ENCODE assay signal across 14 cellular contexts in the genomic region with DNA sequence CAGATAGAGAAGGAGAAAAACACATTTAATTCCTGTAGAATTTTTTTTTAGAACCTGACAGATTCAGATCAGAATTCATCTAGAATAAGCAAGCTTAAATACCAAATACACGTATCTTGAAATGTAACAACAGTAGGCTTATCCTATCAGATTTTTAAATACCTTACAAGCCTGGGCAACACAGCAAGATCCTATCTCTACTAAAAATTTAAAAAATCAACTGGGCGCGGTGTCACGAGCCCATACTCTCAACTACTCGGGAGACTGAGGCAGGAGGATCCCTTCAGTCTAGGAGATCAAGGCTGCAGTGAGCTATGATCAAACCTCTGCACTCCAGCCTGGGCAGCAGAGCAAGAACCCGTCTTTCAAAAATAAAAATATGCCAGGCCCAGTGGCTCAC. TPM values are rescaled to one million over a fixed set of nuclear protein-coding genes. Genes with fewer than 3 reads are reported as not detected.
DNase-seq lines count a peak whose midpoint lies in the region; ATAC-seq and TF ChIP-seq lines count a peak whose summit lies in the region.
"Had no signal": no experiment of that assay in that cellular context is flagged by ENCODE, and none has a peak within 500 bp of the region (broad histone marks: within the 10 kb centered on the region; RNA-seq: fewer than 3 reads in every experiment).

No MANE protein-coding gene starts in this region.

- H2AFZ ChIP-seq in trophoblast cell (ENCODE audit: insufficient read depth, low read length, poor library complexity): no peak overlapping the region

- CTCF ChIA-PET in HEK293 (lab: Yijun Ruan, JAX): interaction anchor here (0.6 to 2.7 kb wide), 4 partner anchors 10 to 49 kb away, joined by 3 to 10 read pairs (median 3); a partner anchor contains a TSS

- no peak overlapping the region for H2BK120ac ChIP-seq in trophoblast cell (ENCODE audit: insufficient read depth, low read length, poor library complexity)

- no peak overlapping the region for H2BK5ac ChIP-seq in trophoblast cell (ENCODE audit: low read depth, low read length, poor library complexity)

- H3K27ac ChIP-seq in HEK293 (ENCODE audit: extremely low read depth, low read depth, low read length) (no peak overlapping the region), trophoblast cell (ENCODE audit: low read depth, low read length) (no peak overlapping the region)

- H2AK5ac ChIP-seq in trophoblast cell (ENCODE audit: low read length): no peak overlapping the region

- H4K8ac ChIP-seq in trophoblast cell (ENCODE audit: low read depth, low read length): no peak overlapping the region

- no peak overlapping the region for H3K4me3 ChIP-seq in HEK293 (ENCODE audit: low read depth, low read length)
- no peak overlapping the region for H3K4me3 ChIP-seq in trophoblast cell (ENCODE audit: low read depth, low read length)

- DNase-seq in islet precursor cell (peak; percentile 30), trophoblast cell (peak; percentile 64 to 84), hypothalamus (lab: John Stamatoyannopoulos, UW) (no peak)
- DNase-seq: C1 segment of cervical spinal cord; Caco-2; CD4-positive, alpha-beta memory T cell; DMS153; DND-41; H9; HFFc6 had no signal

- H3K23ac ChIP-seq in trophoblast cell (ENCODE audit: low read length): no peak overlapping the region

- no peak overlapping the region for H2BK12ac ChIP-seq in trophoblast cell (ENCODE audit: low read length)

- ATAC-seq in HG03196 (IDR thresholded peaks at IDR 0.05; ENCODE audit: unreplicated experiment) (no peak), HG03378 (IDR thresholded peaks at IDR 0.05; ENCODE audit: unreplicated experiment) (no peak)
- ATAC-seq: HCT116 had no signal

- H3K4me2 ChIP-seq in trophoblast cell (ENCODE audit: low read length): no peak overlapping the region

- no peak overlapping the region for H3K18ac ChIP-seq in trophoblast cell (ENCODE audit: low read length)

- no peak overlapping the region for H3K14ac ChIP-seq in trophoblast cell (ENCODE audit: low read length)

- no CpG with 5 or more reads among the region's 6 CpGs for WGBS in trophoblast cell (ENCODE audit: extremely low coverage, insufficient coverage, insufficient read length)

- no peak overlapping the region for H3K9ac ChIP-seq in trophoblast cell (ENCODE audit: low read length)

- no peaks in the 10 kb centered on the region for H3K79me2 ChIP-seq in trophoblast cell (ENCODE audit: control insufficient read depth, insufficient read depth, low read length, poor library complexity)

- TF ChIP-seq CTCF in HEK293 (tag by site-specific recombination; IDR thresholded peaks at IDR 0.05): no peak

- POLR2A ChIA-PET in HEK293 (lab: Yijun Ruan, JAX): interaction anchor here (1.4 kb wide), 1 partner anchor 13 kb away, joined by 8 read pairs; a partner anchor contains a TSS

- H3K4me1 ChIP-seq in HEK293 (ENCODE audit: control insufficient read depth, insufficient read depth, low read length): no peaks in the 10 kb centered on the region
- H3K4me1 ChIP-seq in trophoblast cell (ENCODE audit: control insufficient read depth in 1 of 2, insufficient read depth in 2 of 2, low read length in 2 of 2): no peaks in the 10 kb centered on the region

- no peak overlapping the region for H4K12ac ChIP-seq in trophoblast cell (ENCODE audit: low read depth, low read length)

- no peaks in the 10 kb centered on the region for H3K27me3 ChIP-seq in trophoblast cell (ENCODE audit: insufficient read depth, low read length)

- H4K91ac ChIP-seq in trophoblast cell (ENCODE audit: low read depth, low read length): no peak overlapping the region

- H3K36me3 ChIP-seq in HEK293 (ENCODE audit: control insufficient read depth in 2 of 2, insufficient read depth in 1 of 2, low read length in 2 of 2) (peaks cover 22 to 26% of the 10 kb centered on the region in 2 experiments; a peak in 2 of 3 replicates), trophoblast cell (ENCODE audit: control insufficient read depth in 1 of 2, insufficient read depth in 2 of 2, low read length in 2 of 2) (peaks cover 5 to 15% of the 10 kb centered on the region in 2 experiments)

- no peaks in the 10 kb centered on the region for H3K79me1 ChIP-seq in trophoblast cell (ENCODE audit: low read length)

- H3K4ac ChIP-seq in trophoblast cell (ENCODE audit: low read depth, low read length): peak overlapping the region; percentile 52

- H3K9me3 ChIP-seq in HEK293 (ENCODE audit: control insufficient read depth, insufficient read depth, low read depth, low read length): no peaks in the 10 kb centered on the region
- H3K9me3 ChIP-seq in trophoblast cell (ENCODE audit: insufficient read depth, low read depth, low read length): no peaks in the 10 kb centered on the region
- H3K9me3 ChIP-seq: Caco-2 had no signal

TF ChIP-seq in HEK293, 187 proteins besides CTCF, POLR2A, EP300 and RAD21:
- TF ChIP-seq ZNF660 (tag by site-specific recombination; IDR thresholded peaks at IDR 0.05) (no peak), ZNF292 (tag by site-specific recombination; IDR thresholded peaks at IDR 0.05; ENCODE audit: borderline replicate concordance, low read depth) (no peak), ZNF366 (tag by site-specific recombination; conservative IDR thresholded peaks at IDR 0.05) (no peak), KLF10 (tag by site-specific recombination; IDR thresholded peaks at IDR 0.05) (no peak), ZNF121 (tag by site-specific recombination; IDR thresholded peaks at IDR 0.05) (peak; percentile 64; the same call in 1 of the 2 replicates)

RNA-seq across cellular contexts. Expression of a gene that starts 13.5 kb away (rescaled TPM):
- polyA plus RNA-seq in trophoblast cell (2013): 31.9 and 34.4 TPM in 2 replicates

RNA-seq across cellular contexts. Expression of a gene that starts 13.6 kb away (rescaled TPM):
- 23.8 and 25.0 TPM in 2 replicates for polyA plus RNA-seq in trophoblast cell (2013)

RNA-seq across cellular contexts. Expression of a gene that starts 24.6 kb away (rescaled TPM):
- polyA plus RNA-seq in trophoblast cell (2013): 3.2 and 3.6 TPM in 2 replicates

RNA-seq across cellular contexts. Expression of a gene that starts 35.2 kb away (rescaled TPM):
- 7.5 and 8.6 TPM in 2 replicates for polyA plus RNA-seq in trophoblast cell (2013)

Comparison
In these comparisons a context has a peak if more than half of its experiments do, and no peak if none do; other contexts are left out.
1. DNase-seq: peak in islet precursor cell (single experiment) and trophoblast cell (2 of 2); none in hypothalamus (0 of 51).